ENCODE assay signal across 8 cellular contexts in genomic region chr10:27242951-27243551, GRCh38. TPM values are rescaled to one million over a fixed set of nuclear protein-coding genes. Genes with fewer than 3 reads are reported as not detected.
A peak's percentile ranks its signal among the peaks of the same experiment; 100 is the strongest.
DNase-seq lines count a peak whose midpoint lies in the region; ATAC-seq and TF ChIP-seq lines count a peak whose summit lies in the region.

No MANE protein-coding gene starts in this region.

- H3K4me1 ChIP-seq in OCI-LY1 (ENCODE audit: insufficient read depth, low read length, severe bottlenecking) (peaks cover 33% of the 10 kb centered on the region), esophagus squamous epithelium (peaks cover 0 to 43% (median 16%) of the 10 kb centered on the region in 3 donors), mucosa of stomach (ENCODE audit: control insufficient read depth, insufficient read depth, low read length) (peaks cover 7% of the 10 kb centered on the region)

- H3K4me3 ChIP-seq in OCI-LY1 (ENCODE audit: low read depth, low read length, poor library complexity, severe bottlenecking) = peak overlapping the region; percentile 73
- H3K4me3 ChIP-seq in esophagus squamous epithelium = peak overlapping the region; percentile 70 to 92 (median 82)
- H3K4me3 ChIP-seq in mucosa of stomach (ENCODE audit: low read length) = peak overlapping the region; percentile 20

- no peak overlapping the region for H2AFZ ChIP-seq in OCI-LY1 (ENCODE audit: low read length)

- DNase-seq in AML-193 (lab: John Stamatoyannopoulos, UW) (peak; percentile 54 to 60), activated T-cell treated with anti-CD3 and anti-CD28 coated beads for 4 hours (peak; percentile 66), esophagus squamous epithelium (lab: John Stamatoyannopoulos, UW) (peak; percentile 42)
- peak; percentile 61 for DNase-seq in stimulated activated naive CD4-positive, alpha-beta T cell treated with Interleukin-2 at 50 U/mL for 16 hours (lab: John Stamatoyannopoulos, UW)

- H3K9me3 ChIP-seq in OCI-LY1 (ENCODE audit: low read length) (no peaks in the 10 kb centered on the region), esophagus squamous epithelium (no peaks in the 10 kb centered on the region), mucosa of stomach (ENCODE audit: control insufficient read depth, low read length) (no peaks in the 10 kb centered on the region)

- no peak for TF ChIP-seq CTCF in OCI-LY1 (IDR thresholded peaks at IDR 0.05; ENCODE audit: low read length)
- TF ChIP-seq CTCF in esophagus squamous epithelium (IDR thresholded peaks at IDR 0.05) = no peak

- peak overlapping the region; percentile 96 for H3K4me2 ChIP-seq in OCI-LY1 (ENCODE audit: low read length)

- ATAC-seq in GM18909 (IDR thresholded peaks at IDR 0.05; ENCODE audit: poor library complexity, unreplicated experiment) (peak; percentile 42), HG03378 (IDR thresholded peaks at IDR 0.05; ENCODE audit: unreplicated experiment) (peak; percentile 33)

- intact Hi-C loops in esophagus squamous epithelium (cut with DNase I) = no loop called here

- no peaks in the 10 kb centered on the region for H4K20me1 ChIP-seq in OCI-LY1 (ENCODE audit: insufficient read depth, low read length)

- H3K27me3 ChIP-seq in OCI-LY1 (ENCODE audit: insufficient read depth, low read length) = no peaks in the 10 kb centered on the region
- no peaks in the 10 kb centered on the region for H3K27me3 ChIP-seq in esophagus squamous epithelium
- H3K27me3 ChIP-seq in mucosa of stomach (ENCODE audit: control insufficient read depth, insufficient read depth, low read length) = no peaks in the 10 kb centered on the region

- H3K9ac ChIP-seq in OCI-LY1 (ENCODE audit: low read length) = peak overlapping the region; percentile 94
- H3K9ac ChIP-seq in mucosa of stomach (ENCODE audit: low read length) = peak overlapping the region; percentile 97

- H3K27ac ChIP-seq in OCI-LY1 (ENCODE audit: low read depth, low read length, poor library complexity, severe bottlenecking) (peak overlapping the region; percentile 99), esophagus squamous epithelium (peak overlapping the region; percentile 94 to 99 (median 97))

- 4 to 15% methylated on average over 9 to 10 of the region's 12 CpGs for WGBS in esophagus squamous epithelium, 2 donors

- H3K9me2 ChIP-seq in OCI-LY1 (ENCODE audit: low read depth, low read length) = no peaks in the 10 kb centered on the region

- H3F3A ChIP-seq in OCI-LY1 (ENCODE audit: insufficient read depth, low read length) = peaks cover 13% of the 10 kb centered on the region; the same call in 1 of the 2 replicates

- H3K36me3 ChIP-seq in OCI-LY1 (ENCODE audit: insufficient read depth, low read length) (peaks cover 4% of the 10 kb centered on the region; the same call in 1 of the 2 replicates), esophagus squamous epithelium (no peaks in the 10 kb centered on the region), mucosa of stomach (ENCODE audit: control insufficient read depth, insufficient read depth, low read length) (no peaks in the 10 kb centered on the region)

- TF ChIP-seq POLR2A in esophagus squamous epithelium (IDR thresholded peaks at IDR 0.05) = peak in 1 of 4 donors; percentile 47

- H3K79me2 ChIP-seq in OCI-LY1 (ENCODE audit: insufficient read depth, low read length) = peaks cover 14% of the 10 kb centered on the region

RNA-seq across cellular contexts. Expression of gene ACBD5, which starts 2.5 kb away (rescaled TPM):
- 10 to 100 TPM; 10.4 to 27.0 (median 12.6) TPM for total RNA-seq in esophagus squamous epithelium

Comparison
In these comparisons a context has a peak if more than half of its experiments do, and no peak if none do; other contexts are left out.
1. Peak in every context shown above with its lines: DNase-seq, ATAC-seq, H3K4me3 ChIP-seq and H3K27ac ChIP-seq.
2. H3K4me3 ChIP-seq: peak in every context shown above with its lines; median percentile 82 in esophagus squamous epithelium; 73 in OCI-LY1; 20 in mucosa of stomach.